20 cellular contexts compared by ENCODE assay signal in the genomic region with DNA sequence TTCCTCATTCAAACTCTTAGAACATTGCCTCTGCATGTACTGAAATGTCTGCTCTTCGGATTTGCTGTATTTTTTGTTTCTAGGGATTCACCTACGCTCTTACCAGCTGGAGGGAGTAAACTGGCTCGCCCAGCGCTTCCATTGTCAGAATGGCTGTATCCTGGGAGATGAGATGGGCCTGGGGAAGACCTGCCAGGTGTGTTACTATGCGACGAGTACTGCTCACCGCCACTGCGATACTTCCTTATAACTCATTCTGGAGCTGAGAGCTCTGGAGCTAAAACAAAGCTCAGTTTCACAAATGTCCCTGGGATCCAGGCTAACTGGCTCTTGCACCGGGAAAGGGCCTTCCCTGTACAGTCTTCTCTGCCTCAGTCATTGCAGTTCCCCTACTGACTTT. TPM values are rescaled to one million over a fixed set of nuclear protein-coding genes. Genes with fewer than 3 reads are reported as not detected.
DNase-seq lines count a peak whose midpoint lies in the region; ATAC-seq and TF ChIP-seq lines count a peak whose summit lies in the region.
"Had no signal": no experiment of that assay in that cellular context is flagged by ENCODE, and none has a peak within 500 bp of the region (broad histone marks: within the 10 kb centered on the region; RNA-seq: fewer than 3 reads in every experiment).

No MANE protein-coding gene starts in this region.

- peaks cover 21% of the 10 kb centered on the region for H3K4me1 Mint-ChIP-seq in activated T-cell treated with anti-CD3 and anti-CD28 coated beads, Interleukin-2, amount 50 U/mL, for 72 hours (ENCODE audit: low read depth)
- H3K4me1 Mint-ChIP-seq in activated T-cell treated with anti-CD3 and anti-CD28 coated beads, Interleukin-2, amount 50 U/mL, for 24 hours (ENCODE audit: low read depth), result peaks cover 27% of the 10 kb centered on the region
- H3K4me1 Mint-ChIP-seq in WTC11 (peaks cover 41% of the 10 kb centered on the region), progenitor cell of endocrine pancreas (ENCODE audit: low read depth) (peaks cover 11% of the 10 kb centered on the region)
- H3K4me1 Mint-ChIP-seq in naive thymus-derived CD8-positive, alpha-beta T cell, result peaks cover 22 to 45% (median 28%) of the 10 kb centered on the region in 4 donors

- TF ChIP-seq CTCF in WTC11 (IDR thresholded peaks at IDR 0.05) (no peak), progenitor cell of endocrine pancreas (IDR thresholded peaks at IDR 0.05; ENCODE audit: unreplicated experiment) (no peak)

- peak overlapping the region; percentile 41 for H3K27ac Mint-ChIP-seq in activated T-cell treated with anti-CD3 and anti-CD28 coated beads, Interleukin-2, amount 50 U/mL, for 72 hours
- H3K27ac Mint-ChIP-seq in activated T-cell treated with anti-CD3 and anti-CD28 coated beads, Interleukin-2, amount 50 U/mL, for 24 hours, result no peak overlapping the region
- H3K27ac Mint-ChIP-seq in WTC11 (peak overlapping the region; percentile 20; the same call in 1 of the 2 replicates), progenitor cell of endocrine pancreas (peak overlapping the region; percentile 43)
- no peak overlapping the region for H3K27ac Mint-ChIP-seq in naive thymus-derived CD8-positive, alpha-beta T cell
- H3K27ac Mint-ChIP-seq: B cell, CD14-positive monocyte had no signal

- H3K4me3 Mint-ChIP-seq in activated T-cell treated with anti-CD3 and anti-CD28 coated beads, Interleukin-2, amount 50 U/mL, for 72 hours, result no peak overlapping the region
- no peak overlapping the region for H3K4me3 Mint-ChIP-seq in activated T-cell treated with anti-CD3 and anti-CD28 coated beads, Interleukin-2, amount 50 U/mL, for 24 hours
- no peak overlapping the region for H3K4me3 Mint-ChIP-seq in WTC11
- H3K4me3 Mint-ChIP-seq in progenitor cell of endocrine pancreas (ENCODE audit: low read depth), result no peak overlapping the region
- H3K4me3 Mint-ChIP-seq in naive thymus-derived CD8-positive, alpha-beta T cell, result no peak overlapping the region
- H3K4me3 Mint-ChIP-seq: B cell, CD14-positive monocyte had no signal

- no peak for DNase-seq in activated T-cell treated with anti-CD3 and anti-CD28 coated beads, Interleukin-2, amount 50 U/mL, for 72 hours
- no peak for DNase-seq in activated T-cell treated with anti-CD3 and anti-CD28 coated beads, Interleukin-2, amount 50 U/mL, for 24 hours
- DNase-seq in NCI-H146 treated with DMSO at 0.1 percent for 48 hours (lab: John Stamatoyannopoulos, UW; ENCODE audit: unreplicated experiment), result peak; percentile 51
- no peak for DNase-seq in WTC11 (ENCODE audit: low spot score)
- no peak for DNase-seq in progenitor cell of endocrine pancreas (ENCODE audit: low spot score, unreplicated experiment)
- DNase-seq in naive thymus-derived CD8-positive, alpha-beta T cell, result no peak
- DNase-seq: DMS79, MM.1S, NCI-H1048, NCI-H1436 treated with DMSO at 0.1 percent for 48 hours, NCI-H2107, NCI-H2227 treated with DMSO at 0.1 percent for 48 hours, NCI-H510A, SJCRH30 had no signal

- POLR2A ChIA-PET in WTC11 (lab: Charles Lee), result no interaction called here
- POLR2A ChIA-PET in naive thymus-derived CD8-positive, alpha-beta T cell (lab: Charles Lee), result no interaction called here

- ATAC-seq in activated T-cell treated with anti-CD3 and anti-CD28 coated beads, Interleukin-2, amount 50 U/mL, for 72 hours (replicated peaks in 1 of 2), result no peak
- no peak for ATAC-seq in WTC11
- no peak for ATAC-seq in HG02678 (IDR thresholded peaks at IDR 0.05; ENCODE audit: unreplicated experiment)
- no peak for ATAC-seq in HG03045 (IDR thresholded peaks at IDR 0.05; ENCODE audit: unreplicated experiment)
- no peak for ATAC-seq in naive thymus-derived CD8-positive, alpha-beta T cell
- ATAC-seq: HepG2, K562 had no signal

- H3K27me3 Mint-ChIP-seq in activated T-cell treated with anti-CD3 and anti-CD28 coated beads, Interleukin-2, amount 50 U/mL, for 72 hours (ENCODE audit: low read depth), result no peaks in the 10 kb centered on the region
- H3K27me3 Mint-ChIP-seq in activated T-cell treated with anti-CD3 and anti-CD28 coated beads, Interleukin-2, amount 50 U/mL, for 24 hours, result no peaks in the 10 kb centered on the region
- no peaks in the 10 kb centered on the region for H3K27me3 Mint-ChIP-seq in WTC11 (ENCODE audit: low read depth)
- H3K27me3 Mint-ChIP-seq in progenitor cell of endocrine pancreas, result no peaks in the 10 kb centered on the region
- no peaks in the 10 kb centered on the region for H3K27me3 Mint-ChIP-seq in naive thymus-derived CD8-positive, alpha-beta T cell
- H3K27me3 Mint-ChIP-seq: B cell had no signal

- no peaks in the 10 kb centered on the region for H3K9me3 Mint-ChIP-seq in activated T-cell treated with anti-CD3 and anti-CD28 coated beads, Interleukin-2, amount 50 U/mL, for 72 hours
- H3K9me3 Mint-ChIP-seq in activated T-cell treated with anti-CD3 and anti-CD28 coated beads, Interleukin-2, amount 50 U/mL, for 24 hours, result no peaks in the 10 kb centered on the region
- H3K9me3 Mint-ChIP-seq in WTC11 (0 out of 2 replicates have a peak, but pooled peaks cover 5% of the 10 kb centered on the region), progenitor cell of endocrine pancreas (ENCODE audit: low read depth) (peaks cover 8% of the 10 kb centered on the region)
- no peaks in the 10 kb centered on the region for H3K9me3 Mint-ChIP-seq in naive thymus-derived CD8-positive, alpha-beta T cell
- H3K9me3 Mint-ChIP-seq: CD14-positive monocyte had no signal

- CTCF ChIA-PET in WTC11 (lab: Charles Lee), result no interaction called here

- peaks cover 4 to 17% of the 10 kb centered on the region in 2 donors for H3K36me3 Mint-ChIP-seq in activated T-cell treated with anti-CD3 and anti-CD28 coated beads, Interleukin-2, amount 50 U/mL, for 72 hours (ENCODE audit: insufficient read depth in 2 of 2)
- peaks cover 57% of the 10 kb centered on the region for H3K36me3 Mint-ChIP-seq in activated T-cell treated with anti-CD3 and anti-CD28 coated beads, Interleukin-2, amount 50 U/mL, for 24 hours (ENCODE audit: low read depth)
- H3K36me3 Mint-ChIP-seq in WTC11 (peaks cover 22% of the 10 kb centered on the region), progenitor cell of endocrine pancreas (ENCODE audit: insufficient read depth) (peaks cover 15% of the 10 kb centered on the region)
- peaks cover 0 to 38% (median 23%) of the 10 kb centered on the region in 3 donors for H3K36me3 Mint-ChIP-seq in naive thymus-derived CD8-positive, alpha-beta T cell

TF ChIP-seq in WTC11, 78 proteins besides CTCF, POLR2A, EP300 and RAD21:
- TF ChIP-seq, protein P1, sequence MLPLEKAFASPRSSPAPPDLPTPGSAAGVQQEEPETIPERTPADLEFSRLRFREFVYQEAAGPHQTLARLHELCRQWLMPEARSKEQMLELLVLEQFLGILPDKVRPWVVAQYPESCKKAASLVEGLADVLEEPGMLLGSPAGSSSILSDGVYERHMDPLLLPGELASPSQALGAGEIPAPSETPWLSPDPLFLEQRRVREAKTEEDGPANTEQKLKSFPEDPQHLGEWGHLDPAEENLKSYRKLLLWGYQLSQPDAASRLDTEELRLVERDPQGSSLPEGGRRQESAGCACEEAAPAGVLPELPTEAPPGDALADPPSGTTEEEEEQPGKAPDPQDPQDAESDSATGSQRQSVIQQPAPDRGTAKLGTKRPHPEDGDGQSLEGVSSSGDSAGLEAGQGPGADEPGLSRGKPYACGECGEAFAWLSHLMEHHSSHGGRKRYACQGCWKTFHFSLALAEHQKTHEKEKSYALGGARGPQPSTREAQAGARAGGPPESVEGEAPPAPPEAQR (CRISPR knock-in tag; IDR thresholded peaks at IDR 0.05), result no peak
- no peak for TF ChIP-seq TEAD1 (CRISPR knock-in tag; IDR thresholded peaks at IDR 0.05)
- no peak for TF ChIP-seq PRRX2 (CRISPR knock-in tag; IDR thresholded peaks at IDR 0.05)
TF ChIP-seq in WTC11: peak in this region for 0.

RNA-seq across cellular contexts. Expression of gene CHD1L, which starts 10.1 kb away (rescaled TPM):
- 10 to 100 TPM; 40.7 to 53.8 TPM for total RNA-seq in activated T-cell treated with anti-CD3 and anti-CD28 coated beads, Interleukin-2, amount 50 U/mL, for 72 hours
- total RNA-seq in WTC11 (2021) (68.7 to 80.8 TPM (median 80.6 TPM) in 3 replicates), progenitor cell of endocrine pancreas (79.6 and 80.3 TPM in 2 replicates)
- 10 to 100 TPM; 36.3 to 38.5 TPM for total RNA-seq in naive thymus-derived CD8-positive, alpha-beta T cell
- 10 to 100 TPM; 17.6 to 25.5 (median 21.9) TPM for polyA plus RNA-seq in naive thymus-derived CD8-positive, alpha-beta T cell

RNA-seq across cellular contexts. Expression of gene FMO5, which starts 27.4 kb away (rescaled TPM):
- total RNA-seq in activated T-cell treated with anti-CD3 and anti-CD28 coated beads, Interleukin-2, amount 50 U/mL, for 72 hours, result under 1 TPM; 0.46 to 0.82 TPM
- 1.6 to 3.3 TPM (median 1.7 TPM) in 3 replicates for total RNA-seq in WTC11 (2021)
- total RNA-seq in progenitor cell of endocrine pancreas, result 4.2 and 5.0 TPM in 2 replicates
- total RNA-seq in naive thymus-derived CD8-positive, alpha-beta T cell, result 1 to 10 TPM in 1 of 2 experiments, under 1 TPM in 1; 0.91 to 1.2 TPM
- under 1 TPM; 0.16 to 0.43 (median 0.22) TPM for polyA plus RNA-seq in naive thymus-derived CD8-positive, alpha-beta T cell
- total RNA-seq: SJCRH30 had no signal

Comparison
In these comparisons a context has a peak if more than half of its experiments do, and no peak if none do; other contexts are left out.
1. H3K27ac Mint-ChIP-seq: peak in activated T-cell treated with anti-CD3 and anti-CD28 coated beads, Interleukin-2, amount 50 U/mL, for 72 hours (single experiment), WTC11 (single experiment) and progenitor cell of endocrine pancreas (single experiment); none in activated T-cell treated with anti-CD3 and anti-CD28 coated beads, Interleukin-2, amount 50 U/mL, for 24 hours (single experiment) and naive thymus-derived CD8-positive, alpha-beta T cell (0 of 10).